In the genomic region with DNA sequence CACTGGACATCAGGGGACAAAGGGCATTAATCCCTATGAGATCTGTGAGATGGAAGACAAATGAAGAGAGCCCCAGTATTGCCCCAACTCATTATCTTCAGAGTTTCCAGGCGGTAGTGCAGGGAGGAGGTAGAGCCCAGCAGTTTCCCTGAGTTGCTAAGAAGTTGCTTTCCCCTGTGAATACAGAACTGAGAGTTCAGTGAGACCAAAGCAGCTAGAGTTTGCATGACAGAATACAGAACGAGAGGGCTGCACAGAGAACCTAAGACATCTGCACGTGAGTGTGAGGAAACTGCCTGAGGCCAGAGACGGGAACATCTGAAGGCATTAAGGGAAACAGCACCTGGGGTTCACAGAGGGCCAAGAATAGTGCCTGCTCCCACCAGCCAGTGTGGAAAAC, we compare ENCODE assay signal across 12 cellular contexts. TPM values are rescaled to one million over a fixed set of nuclear protein-coding genes. Genes with fewer than 3 reads are reported as not detected.
DNase-seq lines count a peak whose midpoint lies in the region; ATAC-seq and TF ChIP-seq lines count a peak whose summit lies in the region.
"Had no signal": no experiment of that assay in that cellular context is flagged by ENCODE, and none has a peak within 500 bp of the region (broad histone marks: within the 10 kb centered on the region; RNA-seq: fewer than 3 reads in every experiment).

No MANE protein-coding gene starts in this region.

- WGBS in mammary epithelial cell (ENCODE audit: low coverage, missing lambda C conversion rate) = 70% methylated on average over 4 of the region's 4 CpGs

- H3K9me3 ChIP-seq in T-helper 17 cell (ENCODE audit: control insufficient read depth, low read length, poor library complexity, severe bottlenecking) (no peaks in the 10 kb centered on the region), mammary epithelial cell (replicated peaks; ENCODE audit: insufficient read depth, low read length) (no peaks in the 10 kb centered on the region)

- BruUV-seq in mammary epithelial cell (replicated peaks; lab: Mats Ljungman, UMichigan) = no TSS peak

- no peak overlapping the region for H3K4me3 ChIP-seq in mammary epithelial cell (replicated peaks in 1 of 3; ENCODE audit: insufficient read depth in 1 of 3, low read depth in 2 of 3, low read length in 3 of 3)
- H3K4me3 ChIP-seq: cardiac muscle cell had no signal

- H2AFZ ChIP-seq in mammary epithelial cell (ENCODE audit: low read depth, low read length) = no peak overlapping the region

- peak overlapping the region; percentile 12 for H3K4me3 Mint-ChIP-seq in T-helper 17 cell
- H3K4me3 Mint-ChIP-seq: CD4-positive, CD25-positive, alpha-beta regulatory T cell had no signal

- peaks cover 2% of the 10 kb centered on the region for H3K36me3 Mint-ChIP-seq in T-helper 17 cell (ENCODE audit: low read depth)
- H3K36me3 Mint-ChIP-seq: CD4-positive, CD25-positive, alpha-beta regulatory T cell had no signal

- no peak for DNase-seq in T-helper 17 cell
- no peak for DNase-seq in HuH-7 (ENCODE audit: low spot score)
- no peak for DNase-seq in mammary epithelial cell
- DNase-seq in SK-N-DZ (ENCODE audit: low spot score) = no peak
- DNase-seq in activated T-cell treated with anti-CD3 and anti-CD28 coated beads, Interleukin-2, amount 50 U/mL, for 48 hours = no peak
- DNase-seq: CD4-positive, CD25-positive, alpha-beta regulatory T cell; NCI-H1105; right cardiac atrium had no signal

- H3K9ac ChIP-seq in mammary epithelial cell (ENCODE audit: insufficient read depth, low read length) = no peak overlapping the region

- in situ Hi-C loops in mammary epithelial cell (cut with MboI; ENCODE audit: low sequenced_read_pairs in 2 of 2) = no loop called here

- no peaks in the 10 kb centered on the region for H3K36me3 ChIP-seq in mammary epithelial cell (ENCODE audit: insufficient read depth, low read length)
- H3K36me3 ChIP-seq: cardiac muscle cell had no signal

- peaks cover 6% of the 10 kb centered on the region for H3K4me1 ChIP-seq in mammary epithelial cell (ENCODE audit: insufficient read depth, low read length)

- peaks cover 5% of the 10 kb centered on the region for H3K27me3 Mint-ChIP-seq in T-helper 17 cell

- no peak overlapping the region for H3K27ac ChIP-seq in mammary epithelial cell (ENCODE audit: insufficient read depth, low read depth, low read length)
- H3K27ac ChIP-seq: cardiac muscle cell had no signal

- no peak overlapping the region for H3K27ac Mint-ChIP-seq in T-helper 17 cell
- H3K27ac Mint-ChIP-seq: CD4-positive, CD25-positive, alpha-beta regulatory T cell had no signal

- peaks cover 2% of the 10 kb centered on the region for H3K4me1 Mint-ChIP-seq in T-helper 17 cell
- H3K4me1 Mint-ChIP-seq: CD4-positive, CD25-positive, alpha-beta regulatory T cell had no signal

- H3K27me3 ChIP-seq in mammary epithelial cell (ENCODE audit: insufficient read depth, low read length) = no peaks in the 10 kb centered on the region
- H3K27me3 ChIP-seq: cardiac muscle cell had no signal

- H4K20me1 ChIP-seq in mammary epithelial cell (ENCODE audit: insufficient read depth, low read length) = no peaks in the 10 kb centered on the region

- CTCF ChIA-PET in mammary epithelial cell (lab: Charles Lee; ENCODE audit: low non-redundant PET) = no interaction called here

- ATAC-seq in GM18508 (IDR thresholded peaks at IDR 0.05; ENCODE audit: insufficient read depth, unreplicated experiment) = peak; percentile 92
- peak; percentile 93 for ATAC-seq in GM21381 (IDR thresholded peaks at IDR 0.05; ENCODE audit: unreplicated experiment)
- ATAC-seq in HG03064 (IDR thresholded peaks at IDR 0.05; ENCODE audit: low read depth, unreplicated experiment) = peak; percentile 88
- no peak for ATAC-seq in T-helper 17 cell
- ATAC-seq: right cardiac atrium had no signal

- intact Hi-C loops in mammary epithelial cell (cut with micrococcal nuclease) = no loop called here

- TF ChIP-seq CTCF in mammary epithelial cell (conservative IDR thresholded peaks at IDR 0.05 in 1 of 2, IDR thresholded peaks at IDR 0.05 in 1 of 2; ENCODE audit: extremely low read depth in 1 of 2, insufficient read depth in 1 of 2, low read depth in 1 of 2, low read length in 2 of 2) = no peak

- no peaks in the 10 kb centered on the region for H3K79me2 ChIP-seq in mammary epithelial cell (ENCODE audit: insufficient read depth, low read length)

- H3K4me2 ChIP-seq in mammary epithelial cell (ENCODE audit: insufficient read depth, low read depth, low read length) = no peak overlapping the region

- dilution Hi-C loops in mammary epithelial cell (cut with HindIII; ENCODE audit: low sequenced_read_pairs) = no loop called here

RNA-seq across cellular contexts. Expression of a gene that starts 18.1 kb away (rescaled TPM):
- total RNA-seq in T-helper 17 cell = 10 to 100 TPM; 14.9 to 17.7 TPM
- total RNA-seq in mammary epithelial cell = 10 to 100 TPM; 13.7 to 21.3 TPM
- polyA plus RNA-seq in mammary epithelial cell = 3.0 TPM
- polyA minus RNA-seq in mammary epithelial cell = 4.2 TPM
- 16.2 and 17.3 TPM in 2 replicates for polyA plus RNA-seq in SK-N-DZ (2014; cell fraction: cytosol; rRNA removed)
- 19.3 and 23.9 TPM in 2 replicates for polyA plus RNA-seq in SK-N-DZ (2014; cell fraction: nucleus; rRNA removed)
